16 cellular contexts compared by ENCODE assay signal in the genomic region with DNA sequence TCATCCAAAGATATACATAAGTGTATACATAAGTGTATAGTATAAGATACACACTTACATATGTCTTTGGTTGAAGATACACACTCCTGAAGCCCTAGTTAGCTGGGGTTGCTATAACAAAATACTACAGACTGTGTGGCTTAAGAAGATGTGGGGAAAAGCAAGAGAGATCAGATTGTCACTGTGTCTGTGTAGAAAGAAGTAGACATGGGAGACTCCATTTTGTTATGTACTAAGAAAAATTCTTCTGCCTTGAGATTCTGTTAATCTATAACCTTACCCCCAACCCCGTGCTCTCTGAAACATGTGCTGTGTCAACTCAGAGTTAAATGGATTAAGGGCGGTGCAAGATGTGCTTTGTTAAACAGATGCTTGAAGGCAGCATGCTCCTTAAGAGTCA. TPM values are rescaled to one million over a fixed set of nuclear protein-coding genes. Genes with fewer than 3 reads are reported as not detected.
DNase-seq lines count a peak whose midpoint lies in the region; ATAC-seq, FAIRE-seq and TF ChIP-seq lines count a peak whose summit lies in the region.
"Not testable (repeated sequence)": the region's sequence is repeated elsewhere in the genome, so short reads cannot be mapped to it uniquely, and the experiment has no call there.
"Had no signal": no experiment of that assay in that cellular context is flagged by ENCODE, and none has a peak within 500 bp of the region (broad histone marks: within the 10 kb centered on the region; RNA-seq: fewer than 3 reads in every experiment).

No MANE protein-coding gene starts in this region.

- H2AFZ ChIP-seq in GM23338; K562 (ENCODE audit: low read depth, low read length); HepG2 (ENCODE audit: low read length): not testable (repeated sequence)

- intact Hi-C loops in K562 (cut with micrococcal nuclease); HepG2 (cut with micrococcal nuclease; ENCODE audit: unreplicated experiment): not testable (repeated sequence)

- H3K9me1 ChIP-seq in K562 (ENCODE audit: control insufficient read depth, insufficient read depth, low read length): not testable (repeated sequence)

- not testable (repeated sequence) for TF ChIP-seq EP300 in A549 (IDR thresholded peaks at IDR 0.05); K562 (IDR thresholded peaks at IDR 0.05; ENCODE audit: low read length); HepG2 (IDR thresholded peaks at IDR 0.05; ENCODE audit: low read depth in 2 of 2, low read length in 2 of 2); HepG2 (CRISPR knock-in tag; IDR thresholded peaks at IDR 0.05; ENCODE audit: borderline replicate concordance)

- TF ChIP-seq CTCF in A549 (IDR thresholded peaks at IDR 0.05); GM23338 (conservative IDR thresholded peaks at IDR 0.05; ENCODE audit: low read depth in 2 of 2); K562 (IDR thresholded peaks at IDR 0.05 in 2 of 3, conservative IDR thresholded peaks at IDR 0.05 in 1 of 3; ENCODE audit: insufficient read depth in 2 of 3, low read depth in 1 of 3, low read length in 3 of 3); HepG2 (CRISPR knock-in tag; IDR thresholded peaks at IDR 0.05); type B pancreatic cell (conservative IDR thresholded peaks at IDR 0.05): not testable (repeated sequence)

- not testable (repeated sequence) for TF ChIP-seq POLR2A in A549 (IDR thresholded peaks at IDR 0.05; ENCODE audit: low read length); K562 (conservative IDR thresholded peaks at IDR 0.05); HepG2 (IDR thresholded peaks at IDR 0.05; ENCODE audit: insufficient read depth in 1 of 2, low read depth in 2 of 2, low read length in 2 of 2)

- peaks cover 26% of the 10 kb centered on the region for H3K9me3 Mint-ChIP-seq in GM23338
- H3K9me3 Mint-ChIP-seq in type B pancreatic cell: not testable (repeated sequence)

- H3K36me3 Mint-ChIP-seq in GM23338 (ENCODE audit: low read depth): peaks cover 20% of the 10 kb centered on the region
- not testable (repeated sequence) for H3K36me3 Mint-ChIP-seq in type B pancreatic cell

- no CpG with 5 or more reads among the region's 2 CpGs for WGBS in A549 (ENCODE audit: missing lambda C conversion rate)
- no CpG with 5 or more reads among the region's 2 CpGs for WGBS in HUES64
- WGBS in K562 (ENCODE audit: insufficient coverage, low coverage, missing lambda C conversion rate): no CpG with 5 or more reads among the region's 2 CpGs
- WGBS in HepG2 (ENCODE audit: low lambda C conversion rate): no CpG with 5 or more reads among the region's 2 CpGs

- BruUV-seq in K562 (replicated peaks; lab: Mats Ljungman, UMichigan); HepG2 (replicated peaks; lab: Mats Ljungman, UMichigan): not testable (repeated sequence)

- in situ Hi-C loops in K562 (cut with MboI); HepG2 (cut with HindIII; ENCODE audit: extremely low pct_ligation_motif_present, low pct_unique_long_range_greater_than_20kb): not testable (repeated sequence)

- not testable (repeated sequence) for H3K27me3 ChIP-seq in GM23338 (ENCODE audit: insufficient read depth); HUES48 (ENCODE audit: control insufficient read depth, insufficient read depth, low read length); HUES64 (ENCODE audit: insufficient read depth, low read length); K562 (ENCODE audit: control insufficient read depth in 2 of 2, insufficient read depth in 2 of 2, low read length in 2 of 2); HepG2 (ENCODE audit: control insufficient read depth in 1 of 2, insufficient read depth in 2 of 2, low read length in 2 of 2)

- CTCF ChIA-PET in A549 (lab: Yijun Ruan, JAX): interaction anchor here (0.6 kb wide), 1 partner anchor 289 kb away, joined by 5 read pairs; no protein-coding TSS in a partner anchor
- CTCF ChIA-PET in K562 (lab: Yijun Ruan, JAX; ENCODE audit: low intra/inter-chr PET ratio); HepG2 (lab: Yijun Ruan, JAX; ENCODE audit: low intra/inter-chr PET ratio, low total read pairs): not testable (repeated sequence)

- 0 out of 6 replicates have a peak overlapping the region, but pooled peaks of 1 of the 2 experiments have one; percentile 17 for H3K27ac ChIP-seq in A549
- 0 out of 2 replicates have a peak overlapping the region, but pooled peaks have one; percentile 24 for H3K27ac ChIP-seq in GM23338 (ENCODE audit: low read depth)
- H3K27ac ChIP-seq in HUES48 (ENCODE audit: low read depth, low read length): peak overlapping the region; percentile 80
- peak overlapping the region; percentile 81; the same call in 1 of the 2 replicates for H3K27ac ChIP-seq in HUES64 (ENCODE audit: low read depth, low read length)
- not testable (repeated sequence) for H3K27ac ChIP-seq in K562 (ENCODE audit: extremely low read depth, low read depth, low read length); HepG2 (ENCODE audit: extremely low read length, insufficient read depth, low read length)

- not testable (repeated sequence) for FAIRE-seq in A549 (lab: Jason Lieb, UNC); K562 (lab: Jason Lieb, UNC); HepG2 (lab: Jason Lieb, UNC)

- H3K9me2 ChIP-seq in GM23338 (ENCODE audit: insufficient read depth): not testable (repeated sequence)

- 0 out of 3 replicates have a peak overlapping the region, but pooled peaks have one; percentile 30 for H3K4me2 ChIP-seq in A549
- H3K4me2 ChIP-seq in GM23338; K562 (ENCODE audit: insufficient read depth, low read length): not testable (repeated sequence)
- H3K4me2 ChIP-seq in HepG2 (ENCODE audit: low read depth, low read length): peak overlapping the region; percentile 24; the same call in 1 of the 2 replicates

- not testable (repeated sequence) for ATAC-seq in A549, GM23338, K562, HepG2

- H3K79me2 ChIP-seq in GM23338 (replicated peaks; ENCODE audit: insufficient read depth); K562 (ENCODE audit: control insufficient read depth, insufficient read depth, low read length); HepG2 (ENCODE audit: insufficient read depth, low read length): not testable (repeated sequence)

- peaks cover 10% of the 10 kb centered on the region; the same call in 1 of the 2 replicates for H3F3A ChIP-seq in GM23338 (replicated peaks; ENCODE audit: low read depth)

- not testable (repeated sequence) for H3K4me3 Mint-ChIP-seq in GM23338, type B pancreatic cell

- not testable (repeated sequence) for H3K4me1 ChIP-seq in A549
- H3K4me1 ChIP-seq in GM23338 (ENCODE audit: insufficient read depth) (peaks cover 53% of the 10 kb centered on the region), HUES48 (ENCODE audit: control insufficient read depth, insufficient read depth, low read length) (peaks cover 53% of the 10 kb centered on the region), HUES64 (ENCODE audit: insufficient read depth, low read length) (peaks cover 45% of the 10 kb centered on the region), K562 (replicated peaks in 1 of 2; ENCODE audit: control insufficient read depth in 2 of 2, insufficient read depth in 2 of 2, low read length in 2 of 2) (peaks cover 4 to 18% of the 10 kb centered on the region in 2 experiments; a peak in 4 of 5 replicates), HepG2 (ENCODE audit: insufficient read depth, low read length) (peaks cover 24% of the 10 kb centered on the region; the same call in 1 of the 2 replicates)

- TF ChIP-seq RAD21 in A549 (conservative IDR thresholded peaks at IDR 0.05 in 1 of 2, IDR thresholded peaks at IDR 0.05 in 1 of 2); K562 (CRISPR knock-in tag; conservative IDR thresholded peaks at IDR 0.05 in 1 of 2, IDR thresholded peaks at IDR 0.05 in 1 of 2); HepG2 (CRISPR knock-in tag; IDR thresholded peaks at IDR 0.05): not testable (repeated sequence)

- not testable (repeated sequence) for DNase-seq in A549 (ENCODE audit: low read depth in 1 of 2, low spot score in 1 of 2); GM23338 (ENCODE audit: low spot score); K562 (ENCODE audit: extremely low read depth in 1 of 4, low spot score in 3 of 4); HepG2 (ENCODE audit: low spot score); type B pancreatic cell (ENCODE audit: extremely low spot score, unreplicated experiment)
- DNase-seq in NCI-H82 (lab: John Stamatoyannopoulos, UW): peak; percentile 40

- H3K27me3 Mint-ChIP-seq in GM23338 (ENCODE audit: insufficient read depth, low read depth, poor library complexity); type B pancreatic cell: not testable (repeated sequence)

- not testable (repeated sequence) for H3K9me3 ChIP-seq in A549; HUES48 (ENCODE audit: control insufficient read depth, insufficient read depth, low read length); HUES64 (ENCODE audit: insufficient read depth, low read depth, low read length); K562 (replicated peaks; ENCODE audit: control insufficient read depth, insufficient read depth, low read depth, low read length); HepG2 (ENCODE audit: low read length)

- H3K36me3 ChIP-seq in GM23338 (ENCODE audit: insufficient read depth); HUES48 (ENCODE audit: control insufficient read depth, insufficient read depth, low read length); HUES64 (ENCODE audit: insufficient read depth, low read length); K562 (ENCODE audit: control insufficient read depth, insufficient read depth, low read length); HepG2 (replicated peaks in 1 of 2; ENCODE audit: control insufficient read depth in 1 of 2, insufficient read depth in 2 of 2, low read length in 2 of 2): not testable (repeated sequence)

- H3K4me1 Mint-ChIP-seq in GM23338 (peaks cover 41% of the 10 kb centered on the region), type B pancreatic cell (ENCODE audit: unreplicated experiment) (peaks cover 24% of the 10 kb centered on the region)

- H3K4me3 ChIP-seq in A549; GM23338; HUES48 (ENCODE audit: low read depth, low read length); HUES64 (ENCODE audit: low read length); K562; HepG2 (replicated peaks in 1 of 3; ENCODE audit: insufficient read depth in 1 of 3, low read depth in 2 of 3, low read length in 3 of 3): not testable (repeated sequence)

- POLR2A ChIA-PET in A549 (lab: Yijun Ruan, JAX); K562 (lab: Yijun Ruan, JAX); HepG2 (lab: Yijun Ruan, JAX): not testable (repeated sequence)

- not testable (repeated sequence) for H3K27ac Mint-ChIP-seq in GM23338
- H3K27ac Mint-ChIP-seq in type B pancreatic cell: peak overlapping the region; percentile 28

- H3K9ac ChIP-seq in HUES48 (ENCODE audit: low read depth, low read length); HUES64 (ENCODE audit: low read depth, low read length); K562 (ENCODE audit: insufficient read depth in 1 of 2, low read depth in 2 of 2, low read length in 2 of 2); HepG2 (ENCODE audit: insufficient read depth, low read depth, low read length): not testable (repeated sequence)

- H4K20me1 ChIP-seq in GM23338 (replicated peaks; ENCODE audit: insufficient read depth); K562 (replicated peaks; ENCODE audit: control insufficient read depth, insufficient read depth, low read length); HepG2 (ENCODE audit: insufficient read depth, low read length): not testable (repeated sequence)

RNA-seq across cellular contexts. Expression of gene ST6GAL1, which starts 37.3 kb away (rescaled TPM):
- polyA plus RNA-seq in A549 (2011; rRNA removed): 6.5 and 10.4 TPM in 2 replicates
- 1.1 and 2.0 TPM in 2 replicates for polyA plus RNA-seq in A549 (2012; cell fraction: cytosol; rRNA removed)
- polyA plus RNA-seq in A549 (2012; cell fraction: nucleus; rRNA removed): 1.5 and 3.0 TPM in 2 replicates
- polyA plus RNA-seq in A549 (2017; fragmentation: RNase III; extraction: RNeasy Plus Mini Kit Qiagen cat#74134 plus additional on column Dnase treatment): 3.1 to 3.9 TPM (median 3.8 TPM) in 3 replicates
- polyA minus RNA-seq in A549 (2011; rRNA and poly(A)+ RNA removed): 11.9 and 17.2 TPM in 2 replicates
- total RNA-seq in GM23338 (2014; rRNA removed; shearing (Covaris generic)): 51.6 and 65.1 TPM in 2 replicates
- polyA plus RNA-seq in GM23338 (2016; fragmentation: Nextera tagmentation; extraction: Ambion mirVana): 13.5 and 17.6 TPM in 2 replicates
- polyA plus RNA-seq in HUES64 (2013, experiment 1 of 2): 52.5 TPM
- 61.1 TPM for polyA plus RNA-seq in HUES64 (2013, experiment 2 of 2)
- total RNA-seq in K562 (2011; cell fraction: chromatin; rRNA removed; ENCODE audit: low replicate concordance): 401 and 438 TPM in 2 replicates
- 288 and 318 TPM in 2 replicates for total RNA-seq in K562 (2011; cell fraction: nucleolus; rRNA removed)
- 391 and 510 TPM in 2 replicates for total RNA-seq in K562 (2011; cell fraction: nucleoplasm; rRNA removed)
- total RNA-seq in K562 (2014; rRNA removed): 57.1 and 57.4 TPM in 2 replicates
- 71.0 and 79.0 TPM in 2 replicates for total RNA-seq in K562 (2014; rRNA removed; fragmentation: Illumina TruSeq; extraction: Trizol)
- total RNA-seq in K562 (2015; rRNA removed; fragmentation: Illumina TruSeq; extraction: Trizol): 39.3 and 42.3 TPM in 2 replicates
- 114 and 135 TPM in 2 replicates for total RNA-seq in K562 (2021)
- polyA plus RNA-seq in K562 (2011; rRNA removed): 93.3 and 144 TPM in 2 replicates
- polyA plus RNA-seq in K562 (2011; cell fraction: cytosol; rRNA removed): 75.4 and 100 TPM in 2 replicates
- 62.0 and 106 TPM in 2 replicates for polyA plus RNA-seq in K562 (2011; cell fraction: nucleus; rRNA removed)
- polyA plus RNA-seq in K562 (2012): 65.3 and 96.3 TPM in 2 replicates
- polyA plus RNA-seq in K562 (2014; fragmentation: Illumina TruSeq; extraction: Trizol): 108 and 145 TPM in 2 replicates
- 10 to 100 TPM; 31.9 to 43.0 TPM for polyA plus RNA-seq in K562 (2014; fragmentation: Nextera tagmentation; extraction: Ambion mirVana)
- 74.1 and 80.6 TPM in 2 replicates for polyA plus RNA-seq in K562 (2014; rRNA removed)
- 163 and 272 TPM in 2 replicates for polyA minus RNA-seq in K562 (2011; rRNA and poly(A)+ RNA removed)
- 58.4 and 107 TPM in 2 replicates for polyA minus RNA-seq in K562 (2011; cell fraction: cytosol; rRNA and poly(A)+ RNA removed)
- polyA minus RNA-seq in K562 (2011; cell fraction: nucleus; rRNA and poly(A)+ RNA removed): 86.4 and 113 TPM in 2 replicates
- 62.1 and 79.9 TPM in 2 replicates for total RNA-seq in HepG2 (2016; rRNA removed; fragmentation: Illumina TruSeq; extraction: Trizol)
- total RNA-seq in HepG2 (2016; cell fraction: cytosol; rRNA removed; fragmentation: Illumina TruSeq; extraction: Trizol; ENCODE audit: low read depth): 8.1 and 8.2 TPM in 2 replicates
- 62.1 and 78.3 TPM in 2 replicates for total RNA-seq in HepG2 (2016; cell fraction: insoluble cytoplasmic fraction; rRNA removed; fragmentation: Illumina TruSeq; extraction: Trizol)
- 30.2 and 33.0 TPM in 2 replicates for total RNA-seq in HepG2 (2016; cell fraction: membrane; rRNA removed; fragmentation: Illumina TruSeq; extraction: Trizol)
- 91.6 and 101 TPM in 2 replicates for total RNA-seq in HepG2 (2016; cell fraction: nucleus; rRNA removed; fragmentation: Illumina TruSeq; extraction: Trizol)
- 163 and 164 TPM in 2 replicates for polyA plus RNA-seq in HepG2 (2011; rRNA removed)
- polyA plus RNA-seq in HepG2 (2011; cell fraction: cytosol; rRNA removed): 115 and 161 TPM in 2 replicates
- 50.3 and 65.6 TPM in 2 replicates for polyA plus RNA-seq in HepG2 (2011; cell fraction: nucleus; rRNA removed)
- 189 and 200 TPM in 2 replicates for polyA plus RNA-seq in HepG2 (2012)
- 5.0 and 5.1 TPM in 2 replicates for polyA plus RNA-seq in HepG2 (2016; cell fraction: cytosol; fragmentation: Illumina TruSeq; extraction: Trizol; ENCODE audit: low read depth)
- 49.0 and 50.2 TPM in 2 replicates for polyA plus RNA-seq in HepG2 (2016; cell fraction: insoluble cytoplasmic fraction; fragmentation: Illumina TruSeq; extraction: Trizol; ENCODE audit: low read depth)
- polyA plus RNA-seq in HepG2 (2016; cell fraction: membrane; fragmentation: Illumina TruSeq; extraction: Trizol; ENCODE audit: low read depth): 18.2 and 19.6 TPM in 2 replicates
- polyA plus RNA-seq in HepG2 (2016; cell fraction: nucleus; fragmentation: Illumina TruSeq; extraction: Trizol; ENCODE audit: insufficient read depth, low read depth): 91.4 and 96.5 TPM in 2 replicates
- polyA minus RNA-seq in HepG2 (2011; rRNA and poly(A)+ RNA removed; ENCODE audit: low replicate concordance): 3.2 and 268 TPM in 2 replicates
- 106 and 146 TPM in 2 replicates for polyA minus RNA-seq in HepG2 (2011; cell fraction: cytosol; rRNA and poly(A)+ RNA removed)
- polyA minus RNA-seq in HepG2 (2011; cell fraction: nucleus; rRNA and poly(A)+ RNA removed): 119 and 177 TPM in 2 replicates
- 22.3 and 51.8 TPM in 2 replicates for total RNA-seq in type B pancreatic cell (ENCODE audit: low replicate concordance)

RNA-seq across cellular contexts. Expression of gene ADIPOQ, which starts 50.6 kb away (rescaled TPM):
- not detected in 2 replicates for polyA plus RNA-seq in A549 (2011; rRNA removed)
- polyA plus RNA-seq in A549 (2012; cell fraction: cytosol; rRNA removed): not detected in 2 replicates
- not detected in 2 replicates for polyA plus RNA-seq in A549 (2012; cell fraction: nucleus; rRNA removed)
- not detected in 3 replicates for polyA plus RNA-seq in A549 (2017; fragmentation: RNase III; extraction: RNeasy Plus Mini Kit Qiagen cat#74134 plus additional on column Dnase treatment)
- not detected in 2 replicates for polyA minus RNA-seq in A549 (2011; rRNA and poly(A)+ RNA removed)
- not detected in 2 replicates for total RNA-seq in GM23338 (2014; rRNA removed; shearing (Covaris generic))
- not detected in 2 replicates for polyA plus RNA-seq in GM23338 (2016; fragmentation: Nextera tagmentation; extraction: Ambion mirVana)
- polyA plus RNA-seq in HUES64 (2013, experiment 1 of 2): not detected
- polyA plus RNA-seq in HUES64 (2013, experiment 2 of 2): not detected
- total RNA-seq in K562 (2011; cell fraction: chromatin; rRNA removed; ENCODE audit: low replicate concordance): not detected in 2 replicates
- 0.13 TPM in 1 of 2 replicates, not detected in the other for total RNA-seq in K562 (2011; cell fraction: nucleolus; rRNA removed)
- total RNA-seq in K562 (2011; cell fraction: nucleoplasm; rRNA removed): not detected in 2 replicates
- total RNA-seq in K562 (2014; rRNA removed): not detected in 2 replicates
- total RNA-seq in K562 (2014; rRNA removed; fragmentation: Illumina TruSeq; extraction: Trizol): not detected in 2 replicates
- total RNA-seq in K562 (2015; rRNA removed; fragmentation: Illumina TruSeq; extraction: Trizol): not detected in 2 replicates
- total RNA-seq in K562 (2021): 0.04 TPM in 1 of 2 replicates, not detected in the other
- polyA plus RNA-seq in K562 (2011; rRNA removed): 0.01 and 0.03 TPM in 2 replicates
- polyA plus RNA-seq in K562 (2011; cell fraction: cytosol; rRNA removed): 0.01 TPM in 1 of 2 replicates, not detected in the other
- not detected in 2 replicates for polyA plus RNA-seq in K562 (2011; cell fraction: nucleus; rRNA removed)
- 0.01 TPM in 1 of 2 replicates, not detected in the other for polyA plus RNA-seq in K562 (2012)
- polyA plus RNA-seq in K562 (2014; fragmentation: Illumina TruSeq; extraction: Trizol): 0.04 TPM in 2 replicates
- under 1 TPM; 0.01 to 0.03 TPM for polyA plus RNA-seq in K562 (2014; fragmentation: Nextera tagmentation; extraction: Ambion mirVana)
- polyA plus RNA-seq in K562 (2014; rRNA removed): 0.03 TPM in 1 of 2 replicates, not detected in the other
- not detected in 2 replicates for polyA minus RNA-seq in K562 (2011; rRNA and poly(A)+ RNA removed)
- polyA minus RNA-seq in K562 (2011; cell fraction: cytosol; rRNA and poly(A)+ RNA removed): not detected in 2 replicates
- not detected in 2 replicates for polyA minus RNA-seq in K562 (2011; cell fraction: nucleus; rRNA and poly(A)+ RNA removed)
- not detected in 2 replicates for total RNA-seq in HepG2 (2016; rRNA removed; fragmentation: Illumina TruSeq; extraction: Trizol)
- total RNA-seq in HepG2 (2016; cell fraction: cytosol; rRNA removed; fragmentation: Illumina TruSeq; extraction: Trizol; ENCODE audit: low read depth): not detected in 2 replicates
- not detected in 2 replicates for total RNA-seq in HepG2 (2016; cell fraction: insoluble cytoplasmic fraction; rRNA removed; fragmentation: Illumina TruSeq; extraction: Trizol)
- not detected in 2 replicates for total RNA-seq in HepG2 (2016; cell fraction: membrane; rRNA removed; fragmentation: Illumina TruSeq; extraction: Trizol)
- not detected in 2 replicates for total RNA-seq in HepG2 (2016; cell fraction: nucleus; rRNA removed; fragmentation: Illumina TruSeq; extraction: Trizol)
- not detected in 2 replicates for polyA plus RNA-seq in HepG2 (2011; rRNA removed)
- polyA plus RNA-seq in HepG2 (2011; cell fraction: cytosol; rRNA removed): not detected in 2 replicates
- polyA plus RNA-seq in HepG2 (2011; cell fraction: nucleus; rRNA removed): not detected in 2 replicates
- polyA plus RNA-seq in HepG2 (2012): not detected in 2 replicates
- not detected in 2 replicates for polyA plus RNA-seq in HepG2 (2016; cell fraction: cytosol; fragmentation: Illumina TruSeq; extraction: Trizol; ENCODE audit: low read depth)
- not detected in 2 replicates for polyA plus RNA-seq in HepG2 (2016; cell fraction: insoluble cytoplasmic fraction; fragmentation: Illumina TruSeq; extraction: Trizol; ENCODE audit: low read depth)
- polyA plus RNA-seq in HepG2 (2016; cell fraction: membrane; fragmentation: Illumina TruSeq; extraction: Trizol; ENCODE audit: low read depth): not detected in 2 replicates
- polyA plus RNA-seq in HepG2 (2016; cell fraction: nucleus; fragmentation: Illumina TruSeq; extraction: Trizol; ENCODE audit: insufficient read depth, low read depth): not detected in 2 replicates
- polyA minus RNA-seq in HepG2 (2011; rRNA and poly(A)+ RNA removed; ENCODE audit: low replicate concordance): not detected in 2 replicates
- polyA minus RNA-seq in HepG2 (2011; cell fraction: cytosol; rRNA and poly(A)+ RNA removed): not detected in 2 replicates
- polyA minus RNA-seq in HepG2 (2011; cell fraction: nucleus; rRNA and poly(A)+ RNA removed): not detected in 2 replicates
- total RNA-seq in type B pancreatic cell (ENCODE audit: low replicate concordance): not detected in 2 replicates
- total RNA-seq: A172; A673; Calu3; CD4-positive, alpha-beta memory T cell; CD4-positive, CD25-positive, alpha-beta regulatory T cell; CD8-positive, alpha-beta memory T cell had no signal
- polyA plus RNA-seq: AG04450; CD14-positive monocyte; CD4-positive, alpha-beta memory T cell; CD4-positive, CD25-positive, alpha-beta regulatory T cell; CD8-positive, alpha-beta memory T cell had no signal
